Comparison of ENCODE assay signal across 8 cellular contexts in genomic region chr1:220528049-220528678, GRCh38. TPM values are rescaled to one million over a fixed set of nuclear protein-coding genes. Genes with fewer than 3 reads are reported as not detected.
DNase-seq lines count a peak whose midpoint lies in the region; ATAC-seq and TF ChIP-seq lines count a peak whose summit lies in the region.

MARK1 (plus strand) TSS chr1:220528136; CDS start chr1:220528823, 687 bp downstream.

- DNase-seq in DMS 273 treated with DMSO at 0.1 percent for 48 hours (lab: John Stamatoyannopoulos, UW) (peak; percentile 58), HK-2 (ENCODE audit: unreplicated experiment) (peak; percentile 49), SK-N-MC (ENCODE audit: low read depth, low spot score) (no peak), ecto neural progenitor cell (ENCODE audit: low spot score) (peak; percentile 78), lower leg skin (ENCODE audit: low spot score in 2 of 2) (peak; percentile 28 to 89)

- ATAC-seq in GM19452 (IDR thresholded peaks at IDR 0.05; ENCODE audit: unreplicated experiment) (peak; percentile 60), GM21447 (IDR thresholded peaks at IDR 0.05; ENCODE audit: unreplicated experiment) (no peak)

- H3K4me3 ChIP-seq in SK-N-MC, result peak within 1 kb of the TSS; percentile 77
- peak within 1 kb of the TSS; percentile 64 for H3K4me3 ChIP-seq in lower leg skin (ENCODE audit: low read depth, poor library complexity, severe bottlenecking)

- H3K9ac ChIP-seq in SK-N-MC (ENCODE audit: insufficient read length), result no peak within 1 kb of the TSS

- TF ChIP-seq CTCF in lower leg skin (IDR thresholded peaks at IDR 0.05) (no peak), subcutaneous adipose tissue (IDR thresholded peaks at IDR 0.05; ENCODE audit: low read depth) (no peak)

- no peaks in the 10 kb centered on the region for H3K9me3 ChIP-seq in SK-N-MC (ENCODE audit: low read depth, low read length)

- no peak within 1 kb of the TSS for H3K27ac ChIP-seq in SK-N-MC

- 0 to 1% methylated on average over 39 to 44 of the region's 87 CpGs for WGBS in lower leg skin, 2 donors

- TF ChIP-seq POLR2A in lower leg skin (IDR thresholded peaks at IDR 0.05), result no peak

- H3K36me3 ChIP-seq in SK-N-MC (ENCODE audit: insufficient read depth, low read length), result no peaks in the 10 kb centered on the region

- intact Hi-C loops in lower leg skin (cut with DNase I; ENCODE audit: low total_unique reads), result no loop called here

RNA-seq across cellular contexts. Expression of gene MARK1, which starts in this region (rescaled TPM):
- total RNA-seq in lower leg skin (1 to 10 TPM; 2.2 to 5.3 (median 3.7) TPM), subcutaneous adipose tissue (10 to 100 TPM in 3 of 4 donors, 1 to 10 TPM in 1; 7.0 to 17.5 (median 14.8) TPM)
